In genomic region chr3:78900879-78901278, GRCh38 we compare ENCODE assay signal across 26 cellular contexts.
"Had no signal": no experiment of that assay in that cellular context is flagged by ENCODE, and none has a peak within 500 bp of the region (broad histone marks: within the 10 kb centered on the region; RNA-seq: fewer than 3 reads in every experiment).

No MANE protein-coding gene starts in this region.

- H3K27me3 ChIP-seq: colonic mucosa, esophagus squamous epithelium, heart left ventricle, hepatocyte, right atrium auricular region, spleen, testis, tibial artery had no signal

- H3K4me1 Mint-ChIP-seq: memory B cell; naive B cell; stimulated activated memory B cell treated with anti-CD40 and anti-IgM and Interleukin-4, amounts not matched to agents 10 μg/mL and 1 μg/mL and 100 μg/mL, for 72 hours had no signal

- H3K27ac Mint-ChIP-seq: dendritic cell treated with granulocyte-macrophage colony-stimulating factor and Interleukin-4, amounts not matched to agents 40 ng/mL and 50 ng/mL, for 4 days; memory B cell; naive B cell; natural killer cell treated with Interleukin-12 subunit alpha and Interleukin-12 subunit beta and Interleukin-15 and Interleukin-18, amount 100 ng/mL, for 72 hours; stimulated activated memory B cell treated with anti-CD40 and anti-IgM and Interleukin-4, amounts not matched to agents 10 μg/mL and 1 μg/mL and 100 μg/mL, for 72 hours; type B pancreatic cell had no signal

- H3K36me3 ChIP-seq: colonic mucosa, esophagus squamous epithelium, heart left ventricle, prostate gland, right atrium auricular region, spleen, tibial artery had no signal

- ATAC-seq: heart left ventricle; left lobe of liver; mucosa of descending colon; natural killer cell treated with Interleukin-12 subunit alpha and Interleukin-12 subunit beta and Interleukin-15 and Interleukin-18, amount 100 ng/mL, for 72 hours; sciatic nerve; stimulated activated memory B cell treated with anti-CD40 and anti-IgM and Interleukin-4, amounts not matched to agents 10 μg/mL and 1 μg/mL and 100 μg/mL, for 72 hours; stimulated activated naive CD8-positive, alpha-beta T cell treated with anti-CD3 and anti-CD28 coated beads, Interleukin-15, Interleukin-2, amounts not matched to agents 100 U/mL and 50 U/mL, for 24 hours had no signal

- DNase-seq: colonic mucosa; effector memory CD4-positive, alpha-beta T cell; erythroblast; esophagus squamous epithelium; heart left ventricle; kidney; mucosa of descending colon; naive B cell; nucleus accumbens; spleen; stimulated activated CD4-positive, alpha-beta T cell treated with anti-CD3 and anti-CD28 coated beads, Interleukin-4, amount 100 ng/mL, for 4 hours; stimulated activated naive CD8-positive, alpha-beta T cell treated with anti-CD3 and anti-CD28 coated beads, Interleukin-15, Interleukin-2, amounts not matched to agents 100 U/mL and 50 U/mL, for 24 hours; substantia nigra; testis; tibial artery had no signal

- H3K4me3 ChIP-seq: colonic mucosa, esophagus squamous epithelium, heart left ventricle, hepatocyte, lung, mucosa of descending colon, prostate gland, right atrium auricular region, spleen, testis, tibial artery had no signal

- H3K27ac ChIP-seq: colonic mucosa, esophagus squamous epithelium, heart left ventricle, hepatocyte, prostate gland, right atrium auricular region, spleen, testis, tibial artery had no signal

- H3K9me3 ChIP-seq: colonic mucosa, esophagus squamous epithelium, heart left ventricle, mucosa of descending colon, prostate gland, right atrium auricular region, spleen, testis, tibial artery had no signal

- H3K4me3 Mint-ChIP-seq: dendritic cell treated with granulocyte-macrophage colony-stimulating factor and Interleukin-4, amounts not matched to agents 40 ng/mL and 50 ng/mL, for 4 days; memory B cell; naive B cell; natural killer cell treated with Interleukin-12 subunit alpha and Interleukin-12 subunit beta and Interleukin-15 and Interleukin-18, amount 100 ng/mL, for 72 hours; stimulated activated memory B cell treated with anti-CD40 and anti-IgM and Interleukin-4, amounts not matched to agents 10 μg/mL and 1 μg/mL and 100 μg/mL, for 72 hours; type B pancreatic cell had no signal

- H3K36me3 Mint-ChIP-seq: memory B cell; naive B cell; natural killer cell treated with Interleukin-12 subunit alpha and Interleukin-12 subunit beta and Interleukin-15 and Interleukin-18, amount 100 ng/mL, for 72 hours; stimulated activated memory B cell treated with anti-CD40 and anti-IgM and Interleukin-4, amounts not matched to agents 10 μg/mL and 1 μg/mL and 100 μg/mL, for 72 hours had no signal

- H3K27me3 Mint-ChIP-seq: dendritic cell treated with granulocyte-macrophage colony-stimulating factor and Interleukin-4, amounts not matched to agents 40 ng/mL and 50 ng/mL, for 4 days; memory B cell; naive B cell; natural killer cell treated with Interleukin-12 subunit alpha and Interleukin-12 subunit beta and Interleukin-15 and Interleukin-18, amount 100 ng/mL, for 72 hours; stimulated activated memory B cell treated with anti-CD40 and anti-IgM and Interleukin-4, amounts not matched to agents 10 μg/mL and 1 μg/mL and 100 μg/mL, for 72 hours; type B pancreatic cell had no signal

- H3K4me1 ChIP-seq: colonic mucosa, esophagus squamous epithelium, heart left ventricle, prostate gland, right atrium auricular region, spleen, testis, tibial artery had no signal

- H3K9me3 Mint-ChIP-seq: dendritic cell treated with granulocyte-macrophage colony-stimulating factor and Interleukin-4, amounts not matched to agents 40 ng/mL and 50 ng/mL, for 4 days had no signal
